In genomic region chr2:84971799-84972790, GRCh38 we compare ENCODE assay signal across 8 cellular contexts. TPM values are rescaled to one million over a fixed set of nuclear protein-coding genes. Genes with fewer than 3 reads are reported as not detected.
A peak's percentile ranks its signal among the peaks of the same experiment; 100 is the strongest.
DNase-seq lines count a peak whose midpoint lies in the region; ATAC-seq, FAIRE-seq and TF ChIP-seq lines count a peak whose summit lies in the region.

No MANE protein-coding gene starts in this region.

- H3K4me1 ChIP-seq in SJCRH30 (peaks cover 3% of the 10 kb centered on the region; the same call in 1 of the 2 replicates), heart right ventricle (peaks cover 6 to 81% (median 62%) of the 10 kb centered on the region in 9 donors), psoas muscle (peaks cover 60% of the 10 kb centered on the region)

- H3K4me3 ChIP-seq in SJCRH30 (peak overlapping the region; percentile 73), heart right ventricle (peak overlapping the region; percentile 57 to 88 (median 84)), psoas muscle (peak overlapping the region; percentile 89)

- peak overlapping the region; percentile 99 for H3K4me3 Mint-ChIP-seq in activated naive CD4-positive, alpha-beta T cell treated with anti-CD3 and anti-CD28 coated beads, Interleukin-2, amount 50 U/mL, for 24 hours

- no peaks in the 10 kb centered on the region for H3K27me3 ChIP-seq in SJCRH30
- no peaks in the 10 kb centered on the region for H3K27me3 ChIP-seq in heart right ventricle
- no peaks in the 10 kb centered on the region for H3K27me3 ChIP-seq in psoas muscle (ENCODE audit: insufficient read depth in 3 of 3, low read length in 2 of 3)

- no peak for FAIRE-seq in urothelium cell line (lab: Jason Lieb, UNC)

- ATAC-seq in GM18909 (IDR thresholded peaks at IDR 0.05; ENCODE audit: poor library complexity, unreplicated experiment): peak; percentile 29
- ATAC-seq in HG03159 (IDR thresholded peaks at IDR 0.05; ENCODE audit: unreplicated experiment): peak; percentile 31
- ATAC-seq in heart right ventricle: peak; percentile 32 to 62 (median 43)
- peak; percentile 44 to 58 (median 50) for ATAC-seq in psoas muscle

- peaks cover 38% of the 10 kb centered on the region for H3K4me1 Mint-ChIP-seq in activated naive CD4-positive, alpha-beta T cell treated with anti-CD3 and anti-CD28 coated beads, Interleukin-2, amount 50 U/mL, for 24 hours

- H3K9me3 ChIP-seq in SJCRH30 (replicated peaks) (no peaks in the 10 kb centered on the region), heart right ventricle (no peaks in the 10 kb centered on the region), psoas muscle (no peaks in the 10 kb centered on the region)

- intact Hi-C loops in heart right ventricle (cut with DNase I) (loop anchor here in 5 of 10 donors (2.0 to 5.0 kb wide), 3 partner anchors 35 to 45 kb away; no protein-coding TSS in a partner anchor), psoas muscle (cut with DNase I) (loop anchor here (5.0 kb wide), 1 partner anchor 40 kb away; no protein-coding TSS in a partner anchor)

- H3K36me3 ChIP-seq in SJCRH30 (peaks cover 4% of the 10 kb centered on the region; the same call in 1 of the 2 replicates), heart right ventricle (peaks cover 0 to 5% (median 0%) of the 10 kb centered on the region in 9 donors), psoas muscle (ENCODE audit: insufficient read depth in 1 of 2, low read depth in 1 of 2) (peaks cover 0 to 5% of the 10 kb centered on the region in 2 donors)

- H3K27ac ChIP-seq in SJCRH30: peak overlapping the region; percentile 57
- H3K27ac ChIP-seq in heart right ventricle: peak overlapping the region; percentile 87 to 99 (median 96)
- peak overlapping the region; percentile 96 for H3K27ac ChIP-seq in psoas muscle

- no peaks in the 10 kb centered on the region for H3K27me3 Mint-ChIP-seq in activated naive CD4-positive, alpha-beta T cell treated with anti-CD3 and anti-CD28 coated beads, Interleukin-2, amount 50 U/mL, for 24 hours

- H3K27ac Mint-ChIP-seq in activated naive CD4-positive, alpha-beta T cell treated with anti-CD3 and anti-CD28 coated beads, Interleukin-2, amount 50 U/mL, for 24 hours: peak overlapping the region; percentile 99

- H3K9me3 Mint-ChIP-seq in activated naive CD4-positive, alpha-beta T cell treated with anti-CD3 and anti-CD28 coated beads, Interleukin-2, amount 50 U/mL, for 24 hours: peaks cover 5% of the 10 kb centered on the region

- DNase-seq in AG08395 (ENCODE audit: low spot score) (peak; percentile 31), SJCRH30 (peak; percentile 70 to 73), heart right ventricle (peak; percentile 42 to 59), psoas muscle (peak; percentile 64 to 73), urothelium cell line (ENCODE audit: low spot score) (peak; percentile 46)

- peaks cover 23% of the 10 kb centered on the region for H3K36me3 Mint-ChIP-seq in activated naive CD4-positive, alpha-beta T cell treated with anti-CD3 and anti-CD28 coated beads, Interleukin-2, amount 50 U/mL, for 24 hours

- TF ChIP-seq CTCF in heart right ventricle (IDR thresholded peaks at IDR 0.05) (peak in 1 of 9 donors; percentile 19), psoas muscle (IDR thresholded peaks at IDR 0.05) (no peak)

- 2% methylated on average over 58 to 67 of the region's 67 CpGs for WGBS in heart right ventricle, 2 donors
- 2 to 4% (median 4%) methylated on average over 27 to 67 of the region's 67 CpGs for WGBS in psoas muscle, 3 donors

RNA-seq across cellular contexts. Expression of gene KCMF1, which starts 1.1 kb away (rescaled TPM):
- total RNA-seq in SJCRH30 (2014; rRNA removed; shearing (Covaris generic)): 75.8 and 93.0 TPM in 2 replicates
- total RNA-seq in heart right ventricle (10 to 100 TPM; 69.0 to 89.5 (median 81.0) TPM), psoas muscle (100 to 1,000 TPM in 3 of 4 donors, 10 to 100 TPM in 1; 89.0 to 197 (median 153) TPM)
- polyA plus RNA-seq in heart right ventricle (10 to 100 TPM in 1 of 2 donors, 1 to 10 TPM in 1; 6.9 to 39.4 TPM), psoas muscle (100 to 1,000 TPM in 1 of 3 donors, 10 to 100 TPM in 2; 74.6 to 374 (median 97.3) TPM)

Comparison
In these comparisons a context has a peak if more than half of its experiments do, and no peak if none do; other contexts are left out.
1. Peak in every context shown above with its lines: DNase-seq, ATAC-seq, H3K4me3 ChIP-seq and H3K27ac ChIP-seq.